12 cellular contexts compared by ENCODE assay signal in the genomic region with DNA sequence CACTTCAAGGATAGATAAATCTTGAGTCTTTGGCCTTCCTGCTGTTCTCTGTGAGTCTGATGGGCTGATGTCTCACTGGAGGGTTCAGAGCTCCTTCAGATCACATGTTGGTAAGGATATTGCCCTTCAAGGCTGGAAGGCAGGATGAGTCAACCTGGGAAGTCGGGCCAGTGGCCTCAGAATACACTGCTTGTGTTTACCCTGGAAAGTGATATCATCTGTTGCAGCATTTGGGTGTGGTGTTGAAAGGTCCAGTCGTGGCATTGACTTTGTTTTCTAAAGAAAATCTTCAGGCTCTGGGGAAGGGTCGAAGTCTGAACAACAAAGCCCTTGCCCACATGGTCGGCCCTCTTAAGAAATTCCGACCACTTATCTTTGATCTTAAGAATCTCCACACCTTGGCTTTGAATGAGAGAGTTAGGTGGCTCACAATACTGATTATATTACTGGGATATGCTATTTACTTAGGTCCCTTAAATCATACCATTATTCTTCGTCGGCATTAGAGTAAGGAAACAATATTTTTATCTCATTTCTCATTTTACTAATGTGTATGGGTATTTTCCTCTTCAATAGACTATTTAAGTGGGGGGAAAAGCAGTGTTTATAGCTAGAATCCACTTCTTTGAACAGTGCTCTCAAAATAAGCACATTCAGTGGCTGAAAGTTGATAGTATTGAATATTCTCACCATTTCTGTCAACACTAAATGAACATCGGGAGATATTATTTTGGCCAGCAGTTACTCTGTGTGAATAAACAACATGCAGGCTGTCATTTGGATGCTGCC.
DNase-seq lines count a peak whose midpoint lies in the region; ATAC-seq and TF ChIP-seq lines count a peak whose summit lies in the region.
"Had no signal": no experiment of that assay in that cellular context is flagged by ENCODE, and none has a peak within 500 bp of the region (broad histone marks: within the 10 kb centered on the region; RNA-seq: fewer than 3 reads in every experiment).

No MANE protein-coding gene starts in this region.

- H3K27ac ChIP-seq in IMR-90 (ENCODE audit: insufficient read depth, low read length) (peak overlapping the region; percentile 66), mesendoderm (ENCODE audit: low read depth, low read length) (no peak overlapping the region)

- H3K4me1 ChIP-seq in IMR-90 (ENCODE audit: control insufficient read depth, insufficient read depth, low read length) (peaks cover 21% of the 10 kb centered on the region), mesendoderm (ENCODE audit: control insufficient read depth, low read depth, low read length) (no peaks in the 10 kb centered on the region)

- ATAC-seq in IMR-90 (ENCODE audit: low read depth) (peak; percentile 76), HG02588 (IDR thresholded peaks at IDR 0.05; ENCODE audit: unreplicated experiment) (no peak), GM19455 (IDR thresholded peaks at IDR 0.05; ENCODE audit: unreplicated experiment) (no peak)

- peak overlapping the region; percentile 34; the same call in 1 of the 2 replicates for H3K14ac ChIP-seq in IMR-90 (replicated peaks; ENCODE audit: low read depth, low read length)

- dilution Hi-C loops in IMR-90 (cut with HindIII; ENCODE audit: low sequenced_read_pairs, unreplicated experiment) = no loop called here

- POLR2A ChIA-PET in IMR-90 (lab: Charles Lee; ENCODE audit: unreplicated experiment) = no interaction called here

- peak overlapping the region; percentile 92 for H2BK20ac ChIP-seq in IMR-90 (ENCODE audit: low read depth, low read length)

- H3K23ac ChIP-seq in IMR-90 (ENCODE audit: low read depth, low read length) (peak overlapping the region; percentile 18; the same call in 1 of the 2 replicates), mesendoderm (ENCODE audit: low read length) (no peak overlapping the region)

- no peaks in the 10 kb centered on the region for H3K36me3 ChIP-seq in IMR-90 (ENCODE audit: control insufficient read depth, insufficient read depth, low read length)
- no peaks in the 10 kb centered on the region for H3K36me3 ChIP-seq in mesendoderm (ENCODE audit: control insufficient read depth, insufficient read depth, low read length)

- CTCF ChIA-PET in IMR-90 (lab: Yijun Ruan, JAX) = interaction anchor here (0.7 kb wide), 1 partner anchor 88 kb away, joined by 3 read pairs; no protein-coding TSS in a partner anchor

- DNase-seq in AG08396 (ENCODE audit: low spot score) (peak; percentile 81), IMR-90 (peak; percentile 94), dedifferentiated amniotic fluid mesenchymal stem cell (ENCODE audit: extremely low spot score) (peak; percentile 94), mesendoderm (peak; percentile 68), KG1 (lab: John Stamatoyannopoulos, UW) (no peak)
- no peak for DNase-seq in stimulated activated naive CD4-positive, alpha-beta T cell treated with Interleukin-2 at 50 U/mL for 16 hours (lab: John Stamatoyannopoulos, UW)
- DNase-seq: activated CD4-positive, alpha-beta T cell treated with anti-CD3 and anti-CD28 coated beads for 1 hour; CD8-positive, alpha-beta memory T cell; kidney; NCI-H526 had no signal

- peak overlapping the region; percentile 90 for H3K18ac ChIP-seq in IMR-90 (ENCODE audit: low read depth, low read length)
- H3K18ac ChIP-seq in mesendoderm (ENCODE audit: low read length) = no peak overlapping the region

- H3K4ac ChIP-seq in IMR-90 (ENCODE audit: low read depth, low read length) (peak overlapping the region; percentile 80), mesendoderm (ENCODE audit: low read depth, low read length) (no peak overlapping the region)

- 0 out of 2 replicates have a peak, but pooled peaks have one; percentile 26 for TF ChIP-seq RAD21 in IMR-90 (IDR thresholded peaks at IDR 0.05; ENCODE audit: low read length)

- peak overlapping the region; percentile 35 for H4K5ac ChIP-seq in IMR-90 (ENCODE audit: low read depth, low read length)
- no peak overlapping the region for H4K5ac ChIP-seq in mesendoderm (ENCODE audit: low read length)

- no peaks in the 10 kb centered on the region for H3K79me2 ChIP-seq in mesendoderm (ENCODE audit: control insufficient read depth, insufficient read depth, low read length)

- H3K9me1 ChIP-seq in IMR-90 (ENCODE audit: insufficient read depth, low read length) = peaks cover 22% of the 10 kb centered on the region

- intact Hi-C loops in IMR-90 (cut with micrococcal nuclease) = no loop called here

- peak overlapping the region; percentile 85 for H2BK5ac ChIP-seq in IMR-90 (ENCODE audit: low read depth, low read length, poor library complexity, severe bottlenecking)
- H2BK5ac ChIP-seq in mesendoderm (ENCODE audit: low read length) = no peak overlapping the region

- H4K8ac ChIP-seq in IMR-90 (ENCODE audit: low read depth in 2 of 2, low read length in 2 of 2) (peak overlapping the region; percentile 0 to 76; a peak in 3 of 4 replicates), mesendoderm (ENCODE audit: low read depth, low read length) (no peak overlapping the region)

- H3K4me3 ChIP-seq in IMR-90 (ENCODE audit: insufficient read depth, low read depth, low read length) (no peak overlapping the region), mesendoderm (ENCODE audit: low read length) (no peak overlapping the region)

- in situ Hi-C loops in IMR-90 (cut with MboI; ENCODE audit: low sequenced_read_pairs) = no loop called here

- no peak for TF ChIP-seq CTCF in IMR-90 (conservative IDR thresholded peaks at IDR 0.05; ENCODE audit: low read depth, low read length)

- H3K56ac ChIP-seq in IMR-90 (ENCODE audit: extremely low read depth, insufficient read depth, low read length) = peak overlapping the region; percentile 77
- no peak overlapping the region for H3K56ac ChIP-seq in mesendoderm (ENCODE audit: low read length)

- H3K9me3 ChIP-seq in IMR-90 (ENCODE audit: control insufficient read depth, insufficient read depth, low read length) = no peaks in the 10 kb centered on the region

- H2AK5ac ChIP-seq in IMR-90 (ENCODE audit: low read depth, low read length) (peak overlapping the region; percentile 80), mesendoderm (ENCODE audit: low read length) (no peak overlapping the region)

- 0% methylated on average over 1 of the region's 8 CpGs; no CpG with 5 or more reads in 1 of the 2 experiments for WGBS in IMR-90 (ENCODE audit: extremely low coverage in 2 of 2, insufficient read length in 1 of 2), 2 experiments
- WGBS in mesendoderm (ENCODE audit: extremely low coverage, insufficient coverage, low lambda C conversion rate) = no CpG with 5 or more reads among the region's 8 CpGs

- H3K4me2 ChIP-seq in IMR-90 (ENCODE audit: low read depth, low read length) (no peak overlapping the region), mesendoderm (ENCODE audit: low read length) (no peak overlapping the region)

- H2BK120ac ChIP-seq in IMR-90 (ENCODE audit: low read depth, low read length) = peak overlapping the region; percentile 91
- H2BK120ac ChIP-seq in mesendoderm (ENCODE audit: low read depth, low read length) = no peak overlapping the region

- H3K27me3 ChIP-seq in IMR-90 (ENCODE audit: control insufficient read depth, insufficient read depth, low read length) (no peaks in the 10 kb centered on the region), mesendoderm (ENCODE audit: insufficient read depth, low read length, poor library complexity) (no peaks in the 10 kb centered on the region)

- TF ChIP-seq POLR2A in IMR-90 (IDR thresholded peaks at IDR 0.05; ENCODE audit: low read depth, low read length) = no peak

- no peaks in the 10 kb centered on the region for H4K20me1 ChIP-seq in IMR-90 (ENCODE audit: insufficient read depth, low read length)

- peak overlapping the region; percentile 67; the same call in 2 of the 3 replicates for H2BK15ac ChIP-seq in IMR-90 (ENCODE audit: low read depth, low read length)
- H2BK15ac ChIP-seq in mesendoderm (replicated peaks; ENCODE audit: low read depth) = no peak overlapping the region

- H4K91ac ChIP-seq in IMR-90 (ENCODE audit: insufficient read depth, low read depth, low read length) = peak overlapping the region; percentile 89

- H2AFZ ChIP-seq in IMR-90 (replicated peaks; ENCODE audit: low read length, poor library complexity) = peak overlapping the region; percentile 73

- H3K79me1 ChIP-seq in IMR-90 (ENCODE audit: low read depth in 1 of 2, low read length in 2 of 2) = 0 out of 4 replicates have a peak, but pooled peaks cover 0 to 5% of the 10 kb centered on the region in 2 experiments
- H3K79me1 ChIP-seq in mesendoderm (ENCODE audit: low read length) = no peaks in the 10 kb centered on the region

- peak overlapping the region; percentile 53 for H2AK9ac ChIP-seq in IMR-90 (replicated peaks; ENCODE audit: low read depth, low read length, poor library complexity)

- H3K9ac ChIP-seq in IMR-90 (ENCODE audit: low read depth, low read length) = no peak overlapping the region
- H3K9ac ChIP-seq in mesendoderm (ENCODE audit: low read length) = no peak overlapping the region

- BruUV-seq in IMR-90 (replicated peaks; lab: Mats Ljungman, UMichigan) = no TSS peak

TF ChIP-seq in IMR-90, 13 proteins besides CTCF, POLR2A, EP300 and RAD21:
- TF ChIP-seq CHD1 (IDR thresholded peaks at IDR 0.05; ENCODE audit: low read depth, low read length) (no peak), FOS (IDR thresholded peaks at IDR 0.05; ENCODE audit: low read depth, low read length) (peak; percentile 83), CEBPB (IDR thresholded peaks at IDR 0.05; ENCODE audit: low read depth, low read length) (peak; percentile 93), SMC3 (IDR thresholded peaks at IDR 0.05; ENCODE audit: low read depth, low read length) (peak; percentile 7; the same call in 1 of the 2 replicates)
- TF ChIP-seq, protein P1, sequence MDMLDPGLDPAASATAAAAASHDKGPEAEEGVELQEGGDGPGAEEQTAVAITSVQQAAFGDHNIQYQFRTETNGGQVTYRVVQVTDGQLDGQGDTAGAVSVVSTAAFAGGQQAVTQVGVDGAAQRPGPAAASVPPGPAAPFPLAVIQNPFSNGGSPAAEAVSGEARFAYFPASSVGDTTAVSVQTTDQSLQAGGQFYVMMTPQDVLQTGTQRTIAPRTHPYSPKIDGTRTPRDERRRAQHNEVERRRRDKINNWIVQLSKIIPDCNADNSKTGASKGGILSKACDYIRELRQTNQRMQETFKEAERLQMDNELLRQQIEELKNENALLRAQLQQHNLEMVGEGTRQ (IDR thresholded peaks at IDR 0.05; ENCODE audit: low read depth, low read length) = peak; percentile 85

Comparison
In these comparisons a context has a peak if more than half of its experiments do, and no peak if none do; other contexts are left out.
1. DNase-seq: peak in AG08396 (single experiment), IMR-90 (single experiment), dedifferentiated amniotic fluid mesenchymal stem cell (single experiment) and mesendoderm (single experiment); none in stimulated activated naive CD4-positive, alpha-beta T cell treated with Interleukin-2 at 50 U/mL for 16 hours (single experiment) and KG1 (single experiment).